8 cellular contexts compared by ENCODE assay signal in genomic region chr7:94655884-94656657, GRCh38. TPM values are rescaled to one million over a fixed set of nuclear protein-coding genes. Genes with fewer than 3 reads are reported as not detected.
DNase-seq lines count a peak whose midpoint lies in the region; ATAC-seq and TF ChIP-seq lines count a peak whose summit lies in the region.

Gene SGCE, minus strand, starts transcription at chr7:94656133. Its CDS starts 35 bp downstream, at chr7:94656098.

- H3K4me3 ChIP-seq in OCI-LY3 (ENCODE audit: low read length): peak within 1 kb of the TSS; percentile 93
- peak within 1 kb of the TSS; percentile 43 to 73 (median 64) for H3K4me3 ChIP-seq in upper lobe of left lung

- no peaks in the 10 kb centered on the region for H3K36me3 ChIP-seq in OCI-LY3 (replicated peaks; ENCODE audit: low read depth, low read length)
- H3K36me3 ChIP-seq in upper lobe of left lung: no peaks in the 10 kb centered on the region

- no peaks in the 10 kb centered on the region for H3K27me3 ChIP-seq in OCI-LY3 (ENCODE audit: low read depth, low read length)
- peaks cover 0 to 5% (median 0%) of the 10 kb centered on the region in 4 donors for H3K27me3 ChIP-seq in upper lobe of left lung

- H4K20me1 ChIP-seq in OCI-LY3 (ENCODE audit: insufficient read depth, low read length): 0 out of 2 replicates have a peak, but pooled peaks cover 2% of the 10 kb centered on the region

- H3K9me3 ChIP-seq in OCI-LY3 (ENCODE audit: insufficient read depth, low read length) (no peaks in the 10 kb centered on the region), upper lobe of left lung (no peaks in the 10 kb centered on the region)

- TF ChIP-seq CTCF in OCI-LY3 (IDR thresholded peaks at IDR 0.05; ENCODE audit: low read depth, low read length) (peak; percentile 25; the same call in 1 of the 2 replicates), neural crest cell (conservative IDR thresholded peaks at IDR 0.05) (peak; percentile 74), upper lobe of left lung (IDR thresholded peaks at IDR 0.05) (peak; percentile 32 to 70 (median 41))

- H3K4me1 ChIP-seq in OCI-LY3 (ENCODE audit: low read length) (peaks cover 14% of the 10 kb centered on the region), upper lobe of left lung (peaks cover 11 to 38% (median 14%) of the 10 kb centered on the region in 4 donors)

- DNase-seq in GM03348 (ENCODE audit: low spot score): peak; percentile 91
- DNase-seq in HPDE6-E6E7 (ENCODE audit: extremely low spot score): peak; percentile 51
- DNase-seq in activated naive CD4-positive, alpha-beta T cell treated with anti-CD3 and anti-CD28 coated beads, Interleukin-2, amount 50 U/mL, for 16 hours: peak; percentile 44
- DNase-seq in germinal center (ENCODE audit: low spot score): peak; percentile 47
- DNase-seq in neural crest cell (ENCODE audit: low read depth, low spot score): peak; percentile 84
- DNase-seq in upper lobe of left lung: peak; percentile 70 to 86
- no peak for DNase-seq in GDM1 (lab: John Stamatoyannopoulos, UW)

- H3K27ac ChIP-seq in OCI-LY3 (ENCODE audit: low read length): peak within 1 kb of the TSS; percentile 53
- peak within 1 kb of the TSS; percentile 64 to 85 (median 78) for H3K27ac ChIP-seq in upper lobe of left lung

- H3K27ac Mint-ChIP-seq in neural crest cell (ENCODE audit: unreplicated experiment): peak within 1 kb of the TSS; percentile 89

- peak within 1 kb of the TSS; percentile 89 for H3K4me2 ChIP-seq in OCI-LY3 (ENCODE audit: low read length)

- H3K27me3 Mint-ChIP-seq in neural crest cell (ENCODE audit: low read depth): no peaks in the 10 kb centered on the region

- peak within 1 kb of the TSS; percentile 80 for H3K9ac ChIP-seq in OCI-LY3 (ENCODE audit: low read length)

- ATAC-seq in upper lobe of left lung (ENCODE audit: low FRiP score in 2 of 2): peak; percentile 80 to 86

- no peaks in the 10 kb centered on the region for H3K9me3 Mint-ChIP-seq in neural crest cell

- peak within 1 kb of the TSS; percentile 97 for H3K4me3 Mint-ChIP-seq in neural crest cell

- TF ChIP-seq POLR2A in upper lobe of left lung (IDR thresholded peaks at IDR 0.05): peak in 1 of 4 donors; percentile 38

- no peaks in the 10 kb centered on the region for H3K36me3 Mint-ChIP-seq in neural crest cell (ENCODE audit: low read depth)

- TF ChIP-seq EP300 in upper lobe of left lung (IDR thresholded peaks at IDR 0.05): no peak

- 23 to 42% methylated on average over 45 to 59 of the region's 61 CpGs for WGBS in upper lobe of left lung, 2 donors

- H3K4me1 Mint-ChIP-seq in neural crest cell: peaks cover 37% of the 10 kb centered on the region

- no peaks in the 10 kb centered on the region; the same call in 1 of the 2 replicates for H3K79me2 ChIP-seq in OCI-LY3 (ENCODE audit: low read length)

- H2AFZ ChIP-seq in OCI-LY3 (ENCODE audit: low read depth, low read length): peak within 1 kb of the TSS; percentile 87

RNA-seq across cellular contexts. Expression of gene SGCE, which starts in this region (rescaled TPM):
- total RNA-seq in neural crest cell (44.9 and 51.9 TPM in 2 replicates), upper lobe of left lung (100 to 1,000 TPM in 1 of 6 donors, 10 to 100 TPM in 5; 42.8 to 136 (median 68.1) TPM)
